In the genomic region with DNA sequence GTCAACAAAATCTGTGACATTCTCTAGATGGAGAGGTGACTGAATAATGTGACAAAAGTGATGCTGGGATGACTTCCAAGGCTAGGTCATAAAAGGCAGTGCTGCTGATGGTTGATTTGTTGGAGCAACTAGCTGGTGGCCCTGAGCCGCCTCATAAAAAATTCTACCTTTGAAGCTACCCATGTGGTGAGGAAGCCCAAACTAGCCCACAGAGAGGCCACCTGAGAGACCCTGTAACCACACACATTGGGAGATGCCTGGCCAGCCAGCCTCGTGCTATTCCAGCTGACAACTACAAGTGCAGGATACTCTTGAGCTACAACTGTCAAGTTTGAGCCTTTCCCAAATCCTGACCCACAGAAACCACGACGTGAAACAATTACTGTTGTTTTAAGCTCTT, we compare ENCODE assay signal across 20 cellular contexts. TPM values are rescaled to one million over a fixed set of nuclear protein-coding genes. Genes with fewer than 3 reads are reported as not detected.
A peak's percentile ranks its signal among the peaks of the same experiment; 100 is the strongest.
DNase-seq lines count a peak whose midpoint lies in the region; ATAC-seq, FAIRE-seq and TF ChIP-seq lines count a peak whose summit lies in the region.
"Had no signal": no experiment of that assay in that cellular context is flagged by ENCODE, and none has a peak within 500 bp of the region (broad histone marks: within the 10 kb centered on the region; RNA-seq: fewer than 3 reads in every experiment).

No MANE protein-coding gene starts in this region.

- no peaks in the 10 kb centered on the region for H3K27me3 Mint-ChIP-seq in T-helper 2 cell treated with Interferon-gamma antibody and Interleukin-4, amounts not matched to agents 5 μg/mL and 100 μg/mL, for 36 hours (ENCODE audit: low read depth)
- H3K27me3 Mint-ChIP-seq in endodermal cell (ENCODE audit: insufficient read depth): no peaks in the 10 kb centered on the region
- H3K27me3 Mint-ChIP-seq: B cell had no signal

- H3K4me1 Mint-ChIP-seq in T-helper 2 cell treated with Interferon-gamma antibody and Interleukin-4, amounts not matched to agents 5 μg/mL and 100 μg/mL, for 36 hours (ENCODE audit: low read depth): peaks cover 42% of the 10 kb centered on the region
- H3K4me1 Mint-ChIP-seq in endodermal cell: peaks cover 22% of the 10 kb centered on the region

- ATAC-seq in heart right ventricle: no peak

- no peak overlapping the region for H3K4me3 ChIP-seq in heart right ventricle
- H3K4me3 ChIP-seq in right atrium auricular region: no peak overlapping the region
- H3K4me3 ChIP-seq in endodermal cell (ENCODE audit: low read length): no peak overlapping the region
- H3K4me3 ChIP-seq in smooth muscle cell: no peak overlapping the region
- H3K4me3 ChIP-seq in suprapubic skin: no peak overlapping the region
- H3K4me3 ChIP-seq: SK-N-MC, testis, vagina had no signal

- H3K27ac ChIP-seq in heart right ventricle (peak overlapping the region in 8 of 10 donors; percentile 3 to 87 (median 56)), right atrium auricular region (peak overlapping the region in 1 of 2 donors; percentile 21), endodermal cell (ENCODE audit: low read depth, low read length) (no peak overlapping the region), smooth muscle cell (ENCODE audit: low read depth) (peak overlapping the region; percentile 74), suprapubic skin (no peak overlapping the region)
- H3K27ac ChIP-seq: SK-N-MC, testis, vagina had no signal

- TF ChIP-seq CTCF in heart right ventricle (IDR thresholded peaks at IDR 0.05) (no peak), right atrium auricular region (IDR thresholded peaks at IDR 0.05) (no peak), endodermal cell (conservative IDR thresholded peaks at IDR 0.05) (no peak), smooth muscle cell (IDR thresholded peaks at IDR 0.05; ENCODE audit: borderline replicate concordance, insufficient read depth, poor library complexity, severe bottlenecking) (no peak), suprapubic skin (IDR thresholded peaks at IDR 0.05) (no peak)

- peaks cover 63% of the 10 kb centered on the region for H3K36me3 Mint-ChIP-seq in T-helper 2 cell treated with Interferon-gamma antibody and Interleukin-4, amounts not matched to agents 5 μg/mL and 100 μg/mL, for 36 hours (ENCODE audit: low read depth)
- H3K36me3 Mint-ChIP-seq in endodermal cell (ENCODE audit: low read depth): peaks cover 65% of the 10 kb centered on the region

- peak overlapping the region; percentile 22 for H3K27ac Mint-ChIP-seq in T-helper 2 cell treated with Interferon-gamma antibody and Interleukin-4, amounts not matched to agents 5 μg/mL and 100 μg/mL, for 36 hours
- peak overlapping the region; percentile 0 for H3K27ac Mint-ChIP-seq in endodermal cell
- H3K27ac Mint-ChIP-seq: B cell had no signal

- peaks cover 81% of the 10 kb centered on the region for H4K20me1 ChIP-seq in smooth muscle cell (ENCODE audit: low read depth)

- H3K27me3 ChIP-seq in heart right ventricle (no peaks in the 10 kb centered on the region), right atrium auricular region (no peaks in the 10 kb centered on the region), endodermal cell (ENCODE audit: control insufficient read depth, insufficient read depth, low read length, poor library complexity, severe bottlenecking) (no peaks in the 10 kb centered on the region), smooth muscle cell (ENCODE audit: low read depth) (no peaks in the 10 kb centered on the region), suprapubic skin (no peaks in the 10 kb centered on the region)
- H3K27me3 ChIP-seq: testis, vagina had no signal

- TF ChIP-seq EP300 in suprapubic skin (IDR thresholded peaks at IDR 0.05): no peak

- FAIRE-seq in GM19239 (lab: Jason Lieb, UNC): no peak
- FAIRE-seq: A204.1, RCC 7860 had no signal

- H3K9me3 Mint-ChIP-seq in T-helper 2 cell treated with Interferon-gamma antibody and Interleukin-4, amounts not matched to agents 5 μg/mL and 100 μg/mL, for 36 hours: no peaks in the 10 kb centered on the region
- H3K9me3 Mint-ChIP-seq in endodermal cell: no peaks in the 10 kb centered on the region

- peaks cover 0 to 94% (median 14%) of the 10 kb centered on the region in 9 donors for H3K36me3 ChIP-seq in heart right ventricle
- peaks cover 23% of the 10 kb centered on the region for H3K36me3 ChIP-seq in right atrium auricular region
- peaks cover 80% of the 10 kb centered on the region for H3K36me3 ChIP-seq in endodermal cell (ENCODE audit: control insufficient read depth, insufficient read depth, low read length)
- peaks cover 3% of the 10 kb centered on the region for H3K36me3 ChIP-seq in smooth muscle cell (ENCODE audit: low read depth)
- peaks cover 76% of the 10 kb centered on the region for H3K36me3 ChIP-seq in suprapubic skin

- DNase-seq in T-helper 2 cell treated with Interferon-gamma antibody and Interleukin-4, amounts not matched to agents 5 μg/mL and 100 μg/mL, for 36 hours (ENCODE audit: low spot score): no peak
- DNase-seq in T-helper 2 cell: no peak
- DNase-seq in heart right ventricle: no peak
- DNase-seq in right atrium auricular region (ENCODE audit: low spot score): no peak
- DNase-seq in endodermal cell: no peak
- no peak for DNase-seq in smooth muscle cell (lab: John Stamatoyannopoulos, UW; ENCODE audit: unreplicated experiment)
- DNase-seq in GM19239 (ENCODE audit: insufficient read length, low spot score): no peak
- DNase-seq in suprapubic skin (ENCODE audit: low spot score in 2 of 2): no peak
- DNase-seq: activated CD8-positive, alpha-beta memory T cell treated with anti-CD3 and anti-CD28 coated beads, Interleukin-2, amount 50 U/mL, for 48 hours; activated naive CD4-positive, alpha-beta T cell treated with Interleukin-2 at 50 U/mL for 16 hours; glutamatergic neuron; midbrain; stimulated activated CD4-positive, alpha-beta T cell treated with anti-CD3 and anti-CD28 coated beads, Interleukin-12 subunit alpha, Interleukin-12 subunit beta, amount 100 ng/mL, for 4 hours; testis had no signal

- H3K9me3 ChIP-seq in heart right ventricle (no peaks in the 10 kb centered on the region), right atrium auricular region (no peaks in the 10 kb centered on the region), endodermal cell (ENCODE audit: control insufficient read depth, low read length) (no peaks in the 10 kb centered on the region), smooth muscle cell (replicated peaks; ENCODE audit: low read depth) (no peaks in the 10 kb centered on the region), suprapubic skin (no peaks in the 10 kb centered on the region)
- H3K9me3 ChIP-seq: testis, vagina had no signal

- peaks cover 53% of the 10 kb centered on the region for H3F3A ChIP-seq in smooth muscle cell (ENCODE audit: low read depth)

- 82 to 83% methylated on average over 4 of the region's 4 CpGs for WGBS in heart right ventricle, 2 donors
- 93 to 94% methylated on average over 4 of the region's 4 CpGs for WGBS in endodermal cell (ENCODE audit: insufficient coverage in 1 of 2, insufficient read length in 1 of 2), 2 experiments
- 80% methylated on average over 4 of the region's 4 CpGs for WGBS in smooth muscle cell (ENCODE audit: low lambda C conversion rate)
- WGBS in suprapubic skin: 90% methylated on average over 4 of the region's 4 CpGs

- no peak overlapping the region for H3K4me3 Mint-ChIP-seq in T-helper 2 cell treated with Interferon-gamma antibody and Interleukin-4, amounts not matched to agents 5 μg/mL and 100 μg/mL, for 36 hours
- no peak overlapping the region for H3K4me3 Mint-ChIP-seq in endodermal cell
- H3K4me3 Mint-ChIP-seq: B cell had no signal

- peaks cover 25% of the 10 kb centered on the region for H3K79me2 ChIP-seq in smooth muscle cell (ENCODE audit: low read depth)

- intact Hi-C loops in heart right ventricle (cut with DNase I): no loop called here

- TF ChIP-seq POLR2A in suprapubic skin (IDR thresholded peaks at IDR 0.05): no peak

- no peak overlapping the region for H2AFZ ChIP-seq in smooth muscle cell (ENCODE audit: low read depth)

- H3K9ac ChIP-seq in endodermal cell (ENCODE audit: extremely low read depth, low read length, poor library complexity, severe bottlenecking) (no peak overlapping the region), smooth muscle cell (ENCODE audit: low read depth) (no peak overlapping the region)

- H3K4me1 ChIP-seq in heart right ventricle (peaks cover 18 to 93% (median 77%) of the 10 kb centered on the region in 9 donors), right atrium auricular region (peaks cover 0 to 82% of the 10 kb centered on the region in 2 donors), endodermal cell (ENCODE audit: control insufficient read depth, insufficient read depth, low read length) (peaks cover 13% of the 10 kb centered on the region), smooth muscle cell (ENCODE audit: low read depth) (peaks cover 8% of the 10 kb centered on the region), suprapubic skin (peaks cover 24% of the 10 kb centered on the region)

- H3K4me2 ChIP-seq in smooth muscle cell: no peak overlapping the region

RNA-seq across cellular contexts. Expression of a gene that starts 22.7 kb away (rescaled TPM):
- total RNA-seq in heart right ventricle (10 to 100 TPM; 44.5 to 80.4 (median 48.8) TPM), right atrium auricular region (10 to 100 TPM; 67.2 to 87.7 TPM), endodermal cell (100 to 1,000 TPM; 221 to 240 TPM), smooth muscle cell (226 and 246 TPM in 2 replicates), suprapubic skin (100 to 1,000 TPM; 128 to 148 (median 130) TPM)
- polyA plus RNA-seq in heart right ventricle (100 to 1,000 TPM in 1 of 2 donors, 10 to 100 TPM in 1; 34.3 to 138 TPM), smooth muscle cell (206 and 239 TPM in 2 replicates)
- 227 TPM for polyA plus RNA-seq in endodermal cell (2013, experiment 1 of 2)
- 229 TPM for polyA plus RNA-seq in endodermal cell (2013, experiment 2 of 2)

RNA-seq across cellular contexts. Expression of a gene that starts 44.2 kb away (rescaled TPM):
- total RNA-seq in heart right ventricle: under 1 TPM in 1 of 10 donors, not detected in 9; 0.15 TPM
- polyA plus RNA-seq in heart right ventricle: under 1 TPM in 1 of 2 donors, not detected in 1; 0.12 TPM
- not detected for total RNA-seq in right atrium auricular region
- under 1 TPM; 0.18 to 0.35 TPM for total RNA-seq in endodermal cell
- not detected for polyA plus RNA-seq in endodermal cell (2013, experiment 1 of 2)
- polyA plus RNA-seq in endodermal cell (2013, experiment 2 of 2): not detected
- total RNA-seq in smooth muscle cell: 0.31 TPM in 1 of 2 replicates, not detected in the other
- 0.14 and 1.3 TPM in 2 replicates for polyA plus RNA-seq in smooth muscle cell
- not detected for total RNA-seq in suprapubic skin
- total RNA-seq: B cell, NCI-H460, vagina had no signal

RNA-seq across cellular contexts. Expression of a gene that starts 44.9 kb away (rescaled TPM):
- total RNA-seq in heart right ventricle (10 to 100 TPM; 10.1 to 14.9 (median 12.5) TPM), right atrium auricular region (10 to 100 TPM; 20.2 to 21.2 TPM), endodermal cell (1 to 10 TPM; 5.6 to 7.0 TPM), smooth muscle cell (20.8 and 28.0 TPM in 2 replicates), suprapubic skin (10 to 100 TPM in 3 of 4 donors, 1 to 10 TPM in 1; 9.6 to 20.0 (median 14.9) TPM)
- polyA plus RNA-seq in heart right ventricle (1 to 10 TPM; 4.0 to 7.6 TPM), smooth muscle cell (7.0 and 7.8 TPM in 2 replicates)
- 15.8 TPM for polyA plus RNA-seq in endodermal cell (2013, experiment 1 of 2)
- 16.1 TPM for polyA plus RNA-seq in endodermal cell (2013, experiment 2 of 2)

Comparison
In these comparisons a context has a peak if more than half of its experiments do, and no peak if none do; other contexts are left out.
1. H3K27ac ChIP-seq: peak in heart right ventricle (8 of 10) and smooth muscle cell (single experiment); none in endodermal cell (single experiment) and suprapubic skin (single experiment).